ENCODE assay signal across 23 cellular contexts in genomic region chr2:214507032-214507431, GRCh38.
DNase-seq lines count a peak whose midpoint lies in the region; ATAC-seq, FAIRE-seq and TF ChIP-seq lines count a peak whose summit lies in the region.
"Had no signal": no experiment of that assay in that cellular context is flagged by ENCODE, and none has a peak within 500 bp of the region (broad histone marks: within the 10 kb centered on the region; RNA-seq: fewer than 3 reads in every experiment).

No MANE protein-coding gene starts in this region.

- no peaks in the 10 kb centered on the region for H3K36me3 ChIP-seq in SK-N-SH (replicated peaks in 1 of 2; ENCODE audit: control insufficient read depth in 1 of 2, insufficient read depth in 2 of 2, low read length in 1 of 2)
- no peaks in the 10 kb centered on the region for H3K36me3 ChIP-seq in small intestine (ENCODE audit: control insufficient read depth in 2 of 2, insufficient read depth in 2 of 2, low read length in 2 of 2)
- H3K36me3 ChIP-seq: BE2C; BLaER1 treated with 17β-estradiol and CSF1 and Interleukin-3, amounts not matched to agents 10 nM and 100 nM; HAP-1 had no signal

- H3K4me3 ChIP-seq in SK-N-SH (ENCODE audit: low read depth in 2 of 2, low read length in 1 of 2) (no peak overlapping the region), small intestine (ENCODE audit: low read depth in 1 of 2, low read length in 2 of 2) (no peak overlapping the region)
- H3K4me3 ChIP-seq: A549; BLaER1 treated with 17β-estradiol and CSF1 and Interleukin-3, amounts not matched to agents 10 nM and 100 nM; HAP-1 had no signal

- no peak overlapping the region for H3K27ac ChIP-seq in SK-N-SH (ENCODE audit: low read depth in 2 of 2, low read length in 1 of 2)
- no peak overlapping the region for H3K27ac ChIP-seq in small intestine (ENCODE audit: low read depth in 1 of 2, low read length in 1 of 2)
- H3K27ac ChIP-seq: 22Rv1; A549; BLaER1 treated with 17β-estradiol and CSF1 and Interleukin-3, amounts not matched to agents 10 nM and 100 nM had no signal

- H3F3A ChIP-seq in SK-N-SH (replicated peaks; ENCODE audit: insufficient read depth) = no peaks in the 10 kb centered on the region

- H3K9me2 ChIP-seq in SK-N-SH = no peaks in the 10 kb centered on the region

- DNase-seq in SK-N-SH (no peak), small intestine (no peak), KBM-7 (no peak)
- DNase-seq: ACHN; AML-193; BE2C; Calu3; CD4-positive, alpha-beta T cell; COR-L47; DMS53; DMS79 treated with DMSO at 0.1 percent for 48 hours; GOT3; HFFc6 had no signal

- no peak for TF ChIP-seq CTCF in SK-N-SH (IDR thresholded peaks at IDR 0.05)

- no peaks in the 10 kb centered on the region for H3K79me2 ChIP-seq in SK-N-SH (ENCODE audit: insufficient read depth)

- H3K9ac ChIP-seq in SK-N-SH = no peak overlapping the region
- H3K9ac ChIP-seq: BLaER1 treated with 17β-estradiol and CSF1 and Interleukin-3, amounts not matched to agents 10 nM and 100 nM had no signal

- H3K27me3 ChIP-seq in SK-N-SH (ENCODE audit: insufficient read depth) = no peaks in the 10 kb centered on the region
- H3K27me3 ChIP-seq in small intestine (ENCODE audit: control insufficient read depth in 2 of 2, insufficient read depth in 2 of 2, low read length in 2 of 2) = no peaks in the 10 kb centered on the region
- H3K27me3 ChIP-seq: BE2C; BLaER1 treated with 17β-estradiol and CSF1 and Interleukin-3, amounts not matched to agents 10 nM and 100 nM had no signal

- H2AFZ ChIP-seq in SK-N-SH (ENCODE audit: low read depth) = no peak overlapping the region

- no peaks in the 10 kb centered on the region for H3K9me3 ChIP-seq in SK-N-SH
- H3K9me3 ChIP-seq in small intestine (ENCODE audit: control insufficient read depth, low read depth) = no peaks in the 10 kb centered on the region
- H3K9me3 ChIP-seq: A549; BE2C; BLaER1 treated with 17β-estradiol and CSF1 and Interleukin-3, amounts not matched to agents 10 nM and 100 nM; HAP-1 had no signal

- CTCF ChIA-PET in SK-N-SH (lab: Yijun Ruan, JAX) = interaction anchor here (0.6 to 1.4 kb wide), 2 partner anchors 16 to 85 kb away, joined by 3 to 5 read pairs; no protein-coding TSS in a partner anchor

- POLR2A ChIA-PET in SK-N-SH (lab: Yijun Ruan, JAX) = no interaction called here

- no peak for TF ChIP-seq RAD21 in SK-N-SH (IDR thresholded peaks at IDR 0.05; ENCODE audit: low read length)

- in situ Hi-C loops in KBM-7 (cut with MboI; ENCODE audit: low pct_unique_long_range_greater_than_20kb, low sequenced_read_pairs) = no loop called here

- H3K4me1 ChIP-seq in SK-N-SH (ENCODE audit: control insufficient read depth in 1 of 2, insufficient read depth in 2 of 2, low read depth in 1 of 2, low read length in 1 of 2) (no peaks in the 10 kb centered on the region; a peak in 1 of 4 replicates), small intestine (ENCODE audit: control insufficient read depth in 2 of 2, insufficient read depth in 1 of 2, low read depth in 1 of 2, low read length in 1 of 2) (no peaks in the 10 kb centered on the region)
- H3K4me1 ChIP-seq: A549; BLaER1 treated with 17β-estradiol and CSF1 and Interleukin-3, amounts not matched to agents 10 nM and 100 nM; HAP-1 had no signal

- H4K20me1 ChIP-seq in SK-N-SH (ENCODE audit: insufficient read depth) = no peaks in the 10 kb centered on the region
- H4K20me1 ChIP-seq: BLaER1 treated with 17β-estradiol and CSF1 and Interleukin-3, amounts not matched to agents 10 nM and 100 nM had no signal

- H3K4me2 ChIP-seq in SK-N-SH = no peak overlapping the region
- H3K4me2 ChIP-seq: A549; BLaER1 treated with 17β-estradiol and CSF1 and Interleukin-3, amounts not matched to agents 10 nM and 100 nM had no signal

- FAIRE-seq in colon (lab: Jason Lieb, UNC) = peak; percentile 5
- peak; percentile 80 for FAIRE-seq in small intestine (lab: Jason Lieb, UNC)
- FAIRE-seq: A549, GM12892, GM19239, H54 had no signal

- TF ChIP-seq EP300 in SK-N-SH (IDR thresholded peaks at IDR 0.05; ENCODE audit: borderline replicate concordance in 1 of 2, low read depth in 1 of 2, low read length in 1 of 2) = no peak

- ATAC-seq in SK-N-SH treated with all-trans-retinoic acid at 6 μM for 48 hours (no peak), GM19463 (IDR thresholded peaks at IDR 0.05; ENCODE audit: unreplicated experiment) (no peak)
- ATAC-seq: A549 had no signal

TF ChIP-seq in SK-N-SH treated with all-trans-retinoic acid at 6 μM for 48 hours, 23 proteins besides CTCF, POLR2A, EP300 and RAD21 (continues in another document):
- TF ChIP-seq PATZ1 (CRISPR knock-in tag; IDR thresholded peaks at IDR 0.05; ENCODE audit: borderline replicate concordance) (peak; percentile 89), ZC3H10 (CRISPR knock-in tag; IDR thresholded peaks at IDR 0.05) (peak; percentile 78), ISL1 (CRISPR knock-in tag; IDR thresholded peaks at IDR 0.05) (peak; percentile 94), CSDC2 (CRISPR knock-in tag; IDR thresholded peaks at IDR 0.05) (no peak), PPARA (CRISPR knock-in tag; IDR thresholded peaks at IDR 0.05; ENCODE audit: borderline replicate concordance) (no peak)
- TF ChIP-seq, protein P1, sequence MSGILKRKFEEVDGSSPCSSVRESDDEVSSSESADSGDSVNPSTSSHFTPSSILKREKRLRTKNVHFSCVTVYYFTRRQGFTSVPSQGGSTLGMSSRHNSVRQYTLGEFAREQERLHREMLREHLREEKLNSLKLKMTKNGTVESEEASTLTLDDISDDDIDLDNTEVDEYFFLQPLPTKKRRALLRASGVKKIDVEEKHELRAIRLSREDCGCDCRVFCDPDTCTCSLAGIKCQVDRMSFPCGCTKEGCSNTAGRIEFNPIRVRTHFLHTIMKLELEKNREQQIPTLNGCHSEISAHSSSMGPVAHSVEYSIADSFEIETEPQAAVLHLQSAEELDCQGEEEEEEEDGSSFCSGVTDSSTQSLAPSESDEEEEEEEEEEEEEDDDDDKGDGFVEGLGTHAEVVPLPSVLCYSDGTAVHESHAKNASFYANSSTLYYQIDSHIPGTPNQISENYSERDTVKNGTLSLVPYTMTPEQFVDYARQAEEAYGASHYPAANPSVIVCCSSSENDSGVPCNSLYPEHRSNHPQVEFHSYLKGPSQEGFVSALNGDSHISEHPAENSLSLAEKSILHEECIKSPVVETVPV (CRISPR knock-in tag; IDR thresholded peaks at IDR 0.05) = no peak

TF ChIP-seq in SK-N-SH, 30 proteins besides CTCF, POLR2A, EP300 and RAD21:
- TF ChIP-seq POLR2AphosphoS5 (IDR thresholded peaks at IDR 0.05; ENCODE audit: low read depth, low read length) (no peak), GATA2 (CRISPR knock-in tag; IDR thresholded peaks at IDR 0.05) (no peak), FOXM1 (IDR thresholded peaks at IDR 0.05; ENCODE audit: low read depth) (no peak), RCOR1 (IDR thresholded peaks at IDR 0.05; ENCODE audit: low read length) (no peak), YY1 (IDR thresholded peaks at IDR 0.05; ENCODE audit: low read depth) (no peak), GABPA (IDR thresholded peaks at IDR 0.05; ENCODE audit: low read depth) (no peak), TAF1 (IDR thresholded peaks at IDR 0.05; ENCODE audit: borderline replicate concordance, low read depth, low read length) (no peak), MEF2A (IDR thresholded peaks at IDR 0.05; ENCODE audit: borderline replicate concordance, low read depth) (no peak), MAX (IDR thresholded peaks at IDR 0.05; ENCODE audit: low read depth) (no peak), MXI1 (IDR thresholded peaks at IDR 0.05; ENCODE audit: low read depth, low read length) (no peak), USF1 (IDR thresholded peaks at IDR 0.05; ENCODE audit: borderline replicate concordance, low read depth) (no peak)
- TF ChIP-seq, protein P2, sequence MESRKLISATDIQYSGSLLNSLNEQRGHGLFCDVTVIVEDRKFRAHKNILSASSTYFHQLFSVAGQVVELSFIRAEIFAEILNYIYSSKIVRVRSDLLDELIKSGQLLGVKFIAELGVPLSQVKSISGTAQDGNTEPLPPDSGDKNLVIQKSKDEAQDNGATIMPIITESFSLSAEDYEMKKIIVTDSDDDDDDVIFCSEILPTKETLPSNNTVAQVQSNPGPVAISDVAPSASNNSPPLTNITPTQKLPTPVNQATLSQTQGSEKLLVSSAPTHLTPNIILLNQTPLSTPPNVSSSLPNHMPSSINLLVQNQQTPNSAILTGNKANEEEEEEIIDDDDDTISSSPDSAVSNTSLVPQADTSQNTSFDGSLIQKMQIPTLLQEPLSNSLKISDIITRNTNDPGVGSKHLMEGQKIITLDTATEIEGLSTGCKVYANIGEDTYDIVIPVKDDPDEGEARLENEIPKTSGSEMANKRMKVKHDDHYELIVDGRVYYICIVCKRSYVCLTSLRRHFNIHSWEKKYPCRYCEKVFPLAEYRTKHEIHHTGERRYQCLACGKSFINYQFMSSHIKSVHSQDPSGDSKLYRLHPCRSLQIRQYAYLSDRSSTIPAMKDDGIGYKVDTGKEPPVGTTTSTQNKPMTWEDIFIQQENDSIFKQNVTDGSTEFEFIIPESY (IDR thresholded peaks at IDR 0.05; ENCODE audit: borderline replicate concordance, low read depth) = no peak
